9 cellular contexts compared by ENCODE assay signal in the genomic region with DNA sequence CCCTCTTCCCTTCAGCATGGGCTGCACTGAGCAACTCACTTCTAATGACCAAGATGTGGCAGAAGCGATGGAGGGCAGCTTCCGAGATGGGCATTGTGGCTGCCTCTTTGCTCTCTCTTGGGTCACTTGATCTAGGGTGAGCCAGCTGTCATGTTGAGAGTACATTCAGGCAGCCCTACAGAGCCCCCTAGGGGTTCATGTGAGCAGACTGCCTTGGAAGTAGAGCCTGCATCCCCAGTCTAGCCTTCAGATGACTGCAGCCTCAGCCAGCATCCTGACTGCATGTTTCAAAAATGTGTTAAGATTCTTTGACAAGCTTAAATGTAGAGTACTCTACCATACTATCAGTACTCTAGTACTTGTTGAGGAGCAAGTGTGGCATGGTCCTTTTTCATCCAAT.
DNase-seq lines count a peak whose midpoint lies in the region; ATAC-seq, FAIRE-seq and TF ChIP-seq lines count a peak whose summit lies in the region.
"Had no signal": no experiment of that assay in that cellular context is flagged by ENCODE, and none has a peak within 500 bp of the region (broad histone marks: within the 10 kb centered on the region; RNA-seq: fewer than 3 reads in every experiment).

No MANE protein-coding gene starts in this region.

- peaks cover 44 to 73% (median 61%) of the 10 kb centered on the region in 4 donors for H3K4me1 Mint-ChIP-seq in CD4-positive, CD25-positive, alpha-beta regulatory T cell

- H3K36me3 ChIP-seq in CD4-positive, CD25-positive, alpha-beta regulatory T cell (ENCODE audit: control insufficient read depth, insufficient read depth, low read length): peaks cover 51% of the 10 kb centered on the region
- peaks cover 8% of the 10 kb centered on the region; the same call in 1 of the 2 replicates for H3K36me3 ChIP-seq in iPS DF 6.9 (ENCODE audit: control insufficient read depth, insufficient read depth, low read length)

- TF ChIP-seq POLR2A in GM12891 (IDR thresholded peaks at IDR 0.05; ENCODE audit: low read depth, low read length): no peak

- ATAC-seq in CD4-positive, CD25-positive, alpha-beta regulatory T cell (ENCODE audit: low read depth in 2 of 2): no peak
- no peak for ATAC-seq in GM18517 (IDR thresholded peaks at IDR 0.05; ENCODE audit: unreplicated experiment)

- DNase-seq in CD4-positive, CD25-positive, alpha-beta regulatory T cell: peak in 1 of 3 donors; percentile 64
- DNase-seq in SKM-1 treated with dmso at 0.1 percent for 144 hours (lab: John Stamatoyannopoulos, UW; ENCODE audit: unreplicated experiment) (peak; percentile 23), iPS DF 6.9 (ENCODE audit: low read depth, low spot score) (peak; percentile 11), AG08396 (ENCODE audit: low spot score) (no peak), mesenteric fat pad (ENCODE audit: low spot score) (no peak), GM12891 (ENCODE audit: insufficient read length, low spot score) (no peak)

- H3K36me3 Mint-ChIP-seq in CD4-positive, CD25-positive, alpha-beta regulatory T cell: peaks cover 42% of the 10 kb centered on the region

- no peaks in the 10 kb centered on the region for H3K27me3 Mint-ChIP-seq in CD4-positive, CD25-positive, alpha-beta regulatory T cell

- no peak for FAIRE-seq in GM12891 (lab: Jason Lieb, UNC)

- peak overlapping the region; percentile 38 for H3K27ac ChIP-seq in CD4-positive, CD25-positive, alpha-beta regulatory T cell (ENCODE audit: insufficient read depth, low read length, poor library complexity, severe bottlenecking)
- H3K27ac ChIP-seq in iPS DF 6.9 (ENCODE audit: low read length): no peak overlapping the region
- H3K27ac ChIP-seq: epithelial cell of prostate had no signal

- H3K27me3 ChIP-seq in CD4-positive, CD25-positive, alpha-beta regulatory T cell (ENCODE audit: control insufficient read depth, insufficient read depth, low read length): no peaks in the 10 kb centered on the region
- no peaks in the 10 kb centered on the region for H3K27me3 ChIP-seq in iPS DF 6.9 (ENCODE audit: control insufficient read depth, insufficient read depth, low read length)

- peak; percentile 13; the same call in 1 of the 2 replicates for TF ChIP-seq CTCF in GM12874 (IDR thresholded peaks at IDR 0.05; ENCODE audit: insufficient read depth, low read depth, low read length)

- H3K4me1 ChIP-seq in CD4-positive, CD25-positive, alpha-beta regulatory T cell (ENCODE audit: control insufficient read depth, insufficient read depth, low read length, poor library complexity, severe bottlenecking): peaks cover 45% of the 10 kb centered on the region
- H3K4me1 ChIP-seq in iPS DF 6.9 (ENCODE audit: control insufficient read depth, insufficient read depth, low read length): 0 out of 2 replicates have a peak, but pooled peaks cover 1% of the 10 kb centered on the region

- peak overlapping the region in 1 of 4 donors; percentile 60 for H3K4me3 Mint-ChIP-seq in CD4-positive, CD25-positive, alpha-beta regulatory T cell

- WGBS in iPS DF 6.9 (ENCODE audit: insufficient coverage, insufficient read length): no CpG with 5 or more reads among the region's 2 CpGs

- peaks cover 0 to 6% (median 2%) of the 10 kb centered on the region in 7 donors for H3K9me3 Mint-ChIP-seq in CD4-positive, CD25-positive, alpha-beta regulatory T cell

- no peak overlapping the region for H3K4me3 ChIP-seq in CD4-positive, CD25-positive, alpha-beta regulatory T cell (ENCODE audit: low read depth, low read length)
- no peak overlapping the region for H3K4me3 ChIP-seq in iPS DF 6.9 (ENCODE audit: low read length)

- peak overlapping the region in 2 of 3 donors; percentile 66 for H3K27ac Mint-ChIP-seq in CD4-positive, CD25-positive, alpha-beta regulatory T cell

- peaks cover 5 to 11% of the 10 kb centered on the region in 2 experiments for H3K9me3 ChIP-seq in CD4-positive, CD25-positive, alpha-beta regulatory T cell (ENCODE audit: control insufficient read depth in 2 of 2, low read length in 2 of 2)
- no peaks in the 10 kb centered on the region; the same call in 1 of the 2 replicates for H3K9me3 ChIP-seq in iPS DF 6.9 (ENCODE audit: control insufficient read depth, insufficient read depth, low read length)

TF ChIP-seq in GM12891, 5 proteins besides CTCF, POLR2A, EP300 and RAD21:
- TF ChIP-seq TAF1 (IDR thresholded peaks at IDR 0.05; ENCODE audit: low read depth, low read length) (no peak), SPI1 (IDR thresholded peaks at IDR 0.05; ENCODE audit: low read depth, low read length) (no peak), POU2F2 (IDR thresholded peaks at IDR 0.05; ENCODE audit: low read depth, low read length) (no peak), PAX5 (IDR thresholded peaks at IDR 0.05; ENCODE audit: insufficient read depth, low read length, severe bottlenecking) (no peak), POLR2AphosphoS5 (IDR thresholded peaks at IDR 0.05; ENCODE audit: low read depth, low read length) (no peak)

Comparison
In these comparisons a context has a peak if more than half of its experiments do, and no peak if none do; other contexts are left out.
1. DNase-seq: peak in SKM-1 treated with dmso at 0.1 percent for 144 hours (single experiment) and iPS DF 6.9 (single experiment); none in AG08396 (single experiment), mesenteric fat pad (single experiment) and GM12891 (single experiment).